Comparison of ENCODE assay signal across 1 cellular context in the genomic region with DNA sequence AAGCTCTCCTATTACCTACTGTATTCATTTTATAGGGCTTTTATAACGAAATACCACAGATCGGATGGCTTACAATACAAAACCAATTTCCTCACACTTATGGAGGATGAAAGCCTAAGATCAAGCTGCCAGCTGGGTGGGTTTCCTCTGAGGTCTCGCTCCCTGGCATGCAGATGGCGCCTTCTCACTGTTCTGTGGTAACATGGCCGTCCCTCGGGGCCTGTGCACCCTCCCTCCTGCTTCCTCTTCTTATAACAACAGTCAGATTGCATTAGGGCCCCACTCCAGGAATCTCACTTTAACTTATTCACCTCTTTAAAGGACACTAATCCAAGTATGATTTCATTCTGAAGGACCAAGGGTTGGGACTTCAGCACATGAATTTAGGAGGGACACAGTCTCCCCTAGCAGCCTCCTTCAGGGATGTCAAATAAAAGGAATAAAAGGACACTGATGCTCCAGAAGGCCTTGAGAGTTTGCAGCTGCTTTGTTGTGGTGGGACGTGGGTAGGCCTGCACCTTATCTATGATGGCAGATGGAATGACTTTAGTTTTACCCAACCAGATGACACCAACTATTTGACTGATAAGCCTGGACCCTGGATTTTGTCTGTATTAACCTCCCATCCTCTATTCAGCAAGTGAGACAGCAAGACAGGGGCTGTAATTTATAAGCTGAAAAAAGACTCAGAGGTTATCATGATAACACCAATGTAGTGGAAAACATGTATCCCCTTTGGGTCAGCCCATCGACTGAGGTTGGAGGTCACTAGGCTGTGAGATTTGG.
A peak's percentile ranks its signal among the peaks of the same experiment; 100 is the strongest.
TF ChIP-seq lines count a peak whose summit lies in the region.
"Not testable (repeated sequence)": the region's sequence is repeated elsewhere in the genome, so short reads cannot be mapped to it uniquely, and the experiment has no call there.

No MANE protein-coding gene starts in this region.

TF ChIP-seq in K562, 482 proteins besides CTCF, POLR2A, EP300 and RAD21:
- 0 out of 2 replicates have a peak, but pooled peaks have one; percentile 8 for TF ChIP-seq MAFG (tag; conservative IDR thresholded peaks at IDR 0.05)
- TF ChIP-seq ZNF589 (CRISPR knock-in tag; IDR thresholded peaks at IDR 0.05; ENCODE audit: low read depth), result 0 out of 2 replicates have a peak, but pooled peaks have one; percentile 28
- TF ChIP-seq MEIS2 (IDR thresholded peaks at IDR 0.05; ENCODE audit: partially characterized antibody), result peak; percentile 64
- peak; percentile 67 for TF ChIP-seq CBFA2T3 (IDR thresholded peaks at IDR 0.05)
- TF ChIP-seq CBFA2T2 (conservative IDR thresholded peaks at IDR 0.05), result peak; percentile 65
- TF ChIP-seq, protein P1, sequence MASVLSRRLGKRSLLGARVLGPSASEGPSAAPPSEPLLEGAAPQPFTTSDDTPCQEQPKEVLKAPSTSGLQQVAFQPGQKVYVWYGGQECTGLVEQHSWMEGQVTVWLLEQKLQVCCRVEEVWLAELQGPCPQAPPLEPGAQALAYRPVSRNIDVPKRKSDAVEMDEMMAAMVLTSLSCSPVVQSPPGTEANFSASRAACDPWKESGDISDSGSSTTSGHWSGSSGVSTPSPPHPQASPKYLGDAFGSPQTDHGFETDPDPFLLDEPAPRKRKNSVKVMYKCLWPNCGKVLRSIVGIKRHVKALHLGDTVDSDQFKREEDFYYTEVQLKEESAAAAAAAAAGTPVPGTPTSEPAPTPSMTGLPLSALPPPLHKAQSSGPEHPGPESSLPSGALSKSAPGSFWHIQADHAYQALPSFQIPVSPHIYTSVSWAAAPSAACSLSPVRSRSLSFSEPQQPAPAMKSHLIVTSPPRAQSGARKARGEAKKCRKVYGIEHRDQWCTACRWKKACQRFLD (CRISPR knock-in tag; IDR thresholded peaks at IDR 0.05), result 0 out of 2 replicates have a peak, but pooled peaks have one; percentile 30
- TF ChIP-seq PML (IDR thresholded peaks at IDR 0.05; ENCODE audit: low read length), result 0 out of 2 replicates have a peak, but pooled peaks have one; percentile 37
- TF ChIP-seq NR2C1 (IDR thresholded peaks at IDR 0.05); TEAD4 (CRISPR knock-in tag; IDR thresholded peaks at IDR 0.05; ENCODE audit: borderline replicate concordance); NR2C2 (CRISPR knock-in tag; IDR thresholded peaks at IDR 0.05): not testable (repeated sequence)
- peak; percentile 54 for TF ChIP-seq NR2C1 (tag; IDR thresholded peaks at IDR 0.05)
- TF ChIP-seq NCOR1 (IDR thresholded peaks at IDR 0.05), result peak; percentile 30; the same call in 1 of the 2 replicates
- TF ChIP-seq, protein P2, sequence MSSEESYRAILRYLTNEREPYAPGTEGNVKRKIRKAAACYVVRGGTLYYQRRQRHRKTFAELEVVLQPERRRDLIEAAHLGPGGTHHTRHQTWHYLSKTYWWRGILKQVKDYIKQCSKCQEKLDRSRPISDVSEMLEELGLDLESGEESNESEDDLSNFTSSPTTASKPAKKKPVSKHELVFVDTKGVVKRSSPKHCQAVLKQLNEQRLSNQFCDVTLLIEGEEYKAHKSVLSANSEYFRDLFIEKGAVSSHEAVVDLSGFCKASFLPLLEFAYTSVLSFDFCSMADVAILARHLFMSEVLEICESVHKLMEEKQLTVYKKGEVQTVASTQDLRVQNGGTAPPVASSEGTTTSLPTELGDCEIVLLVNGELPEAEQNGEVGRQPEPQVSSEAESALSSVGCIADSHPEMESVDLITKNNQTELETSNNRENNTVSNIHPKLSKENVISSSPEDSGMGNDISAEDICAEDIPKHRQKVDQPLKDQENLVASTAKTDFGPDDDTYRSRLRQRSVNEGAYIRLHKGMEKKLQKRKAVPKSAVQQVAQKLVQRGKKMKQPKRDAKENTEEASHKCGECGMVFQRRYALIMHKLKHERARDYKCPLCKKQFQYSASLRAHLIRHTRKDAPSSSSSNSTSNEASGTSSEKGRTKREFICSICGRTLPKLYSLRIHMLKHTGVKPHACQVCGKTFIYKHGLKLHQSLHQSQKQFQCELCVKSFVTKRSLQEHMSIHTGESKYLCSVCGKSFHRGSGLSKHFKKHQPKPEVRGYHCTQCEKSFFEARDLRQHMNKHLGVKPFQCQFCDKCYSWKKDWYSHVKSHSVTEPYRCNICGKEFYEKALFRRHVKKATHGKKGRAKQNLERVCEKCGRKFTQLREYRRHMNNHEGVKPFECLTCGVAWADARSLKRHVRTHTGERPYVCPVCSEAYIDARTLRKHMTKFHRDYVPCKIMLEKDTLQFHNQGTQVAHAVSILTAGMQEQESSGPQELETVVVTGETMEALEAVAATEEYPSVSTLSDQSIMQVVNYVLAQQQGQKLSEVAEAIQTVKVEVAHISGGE (CRISPR knock-in tag; IDR thresholded peaks at IDR 0.05), result peak in 1 of 3 experiments; percentile 32; a peak in 1 of 6 replicates
- peak; percentile 77 for TF ChIP-seq TEAD4 (IDR thresholded peaks at IDR 0.05; ENCODE audit: low read length)
- peak; percentile 86 for TF ChIP-seq SOX6 (IDR thresholded peaks at IDR 0.05)
- TF ChIP-seq NR2C2 (tag; IDR thresholded peaks at IDR 0.05), result 0 out of 2 replicates have a peak, but pooled peaks have one; percentile 15
- 0 out of 4 replicates have a peak, but pooled peaks have one; percentile 10 to 19 for TF ChIP-seq KDM1A (IDR thresholded peaks at IDR 0.05)
- peak; percentile 81 for TF ChIP-seq TAL1 (IDR thresholded peaks at IDR 0.05)
- peak; percentile 33; the same call in 1 of the 2 replicates for TF ChIP-seq TCF3 (CRISPR knock-in tag; IDR thresholded peaks at IDR 0.05)
- TF ChIP-seq ARID1B (IDR thresholded peaks at IDR 0.05), result peak; percentile 60; the same call in 1 of the 2 replicates
- peak; percentile 52; the same call in 1 of the 2 replicates for TF ChIP-seq NFE2 (IDR thresholded peaks at IDR 0.05; ENCODE audit: low read depth)
- peak; percentile 77; the same call in 1 of the 2 replicates for TF ChIP-seq TCF7 (IDR thresholded peaks at IDR 0.05; ENCODE audit: borderline replicate concordance)
- peak; percentile 29; the same call in 1 of the 2 replicates for TF ChIP-seq KLF16 (IDR thresholded peaks at IDR 0.05)
